15 cellular contexts compared by ENCODE assay signal in the genomic region with DNA sequence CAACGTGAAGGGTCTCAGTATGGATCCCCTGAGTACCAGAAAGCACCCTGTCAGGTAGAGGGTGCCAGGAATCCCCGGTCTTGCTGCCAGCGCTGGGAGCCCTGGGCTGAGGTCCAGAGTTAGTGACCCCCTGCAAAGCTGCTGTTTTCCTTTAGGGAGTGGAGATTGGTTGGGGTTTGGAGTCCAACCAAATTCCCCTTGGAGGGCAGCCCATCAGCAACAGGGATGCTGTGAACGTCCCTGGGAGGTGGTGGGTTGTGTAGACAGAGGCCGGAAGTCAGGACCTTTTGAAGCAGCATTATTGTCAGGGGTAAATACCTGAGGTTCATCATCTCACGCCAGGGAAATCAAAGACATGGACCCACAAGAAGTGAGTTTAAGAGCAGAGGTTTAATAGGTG.
A peak's percentile ranks its signal among the peaks of the same experiment; 100 is the strongest.
DNase-seq lines count a peak whose midpoint lies in the region; ATAC-seq, FAIRE-seq and TF ChIP-seq lines count a peak whose summit lies in the region.
"Had no signal": no experiment of that assay in that cellular context is flagged by ENCODE, and none has a peak within 500 bp of the region (broad histone marks: within the 10 kb centered on the region; RNA-seq: fewer than 3 reads in every experiment).

No MANE protein-coding gene starts in this region.

- H3K9me3 ChIP-seq in sigmoid colon (no peaks in the 10 kb centered on the region), PC-9 (ENCODE audit: insufficient read depth, low read depth) (no peaks in the 10 kb centered on the region)
- H3K9me3 ChIP-seq: BE2C had no signal

- no peak for TF ChIP-seq POLR2A in sigmoid colon (IDR thresholded peaks at IDR 0.05)

- H3K79me2 ChIP-seq in PC-9 (ENCODE audit: low read depth) = no peaks in the 10 kb centered on the region

- peak; percentile 79; the same call in 1 of the 2 replicates for TF ChIP-seq EP300 in Ishikawa (IDR thresholded peaks at IDR 0.05; ENCODE audit: borderline replicate concordance)
- TF ChIP-seq EP300 in sigmoid colon (IDR thresholded peaks at IDR 0.05) = no peak

- H3K36me3 ChIP-seq in sigmoid colon (no peaks in the 10 kb centered on the region), PC-9 (ENCODE audit: low read depth) (no peaks in the 10 kb centered on the region)
- H3K36me3 ChIP-seq: BE2C had no signal

- no peak for FAIRE-seq in GM19239 (lab: Jason Lieb, UNC)
- FAIRE-seq: HepG2 had no signal

- H3F3A ChIP-seq in PC-9 (ENCODE audit: insufficient read depth, low read depth) = no peaks in the 10 kb centered on the region

- TF ChIP-seq CTCF in astrocyte of the cerebellum (IDR thresholded peaks at IDR 0.05; ENCODE audit: low read depth, low read length, missing control alignments) (no peak), sigmoid colon (IDR thresholded peaks at IDR 0.05) (no peak), PC-9 (conservative IDR thresholded peaks at IDR 0.05) (no peak)

- WGBS in sigmoid colon, 2 donors = 30 to 67% methylated on average over 6 of the region's 6 CpGs

- CTCF ChIA-PET in PC-9 (lab: Charles Lee) = no interaction called here

- H3K9me2 ChIP-seq in PC-9 (ENCODE audit: insufficient read depth) = no peaks in the 10 kb centered on the region

- TF ChIP-seq RAD21 in Ishikawa (IDR thresholded peaks at IDR 0.05; ENCODE audit: low read depth) = no peak

- no peak overlapping the region for H3K4me3 ChIP-seq in astrocyte of the cerebellum (ENCODE audit: low read depth, low read length)
- H3K4me3 ChIP-seq in sigmoid colon = no peak overlapping the region
- no peak overlapping the region for H3K4me3 ChIP-seq in PC-9

- no peaks in the 10 kb centered on the region for H4K20me1 ChIP-seq in PC-9 (ENCODE audit: insufficient read depth)

- H3K27me3 ChIP-seq in sigmoid colon (peaks cover 0 to 6% (median 0%) of the 10 kb centered on the region in 3 donors), PC-9 (ENCODE audit: insufficient read depth, low read depth) (peaks cover 31% of the 10 kb centered on the region)
- H3K27me3 ChIP-seq: BE2C had no signal

- DNase-seq in astrocyte of the cerebellum (ENCODE audit: low read depth) (peak; percentile 40), kidney tubule cell (ENCODE audit: low spot score) (peak; percentile 9), sigmoid colon (peak; percentile 17), PC-9 (no peak), GM19239 (ENCODE audit: insufficient read length, low spot score) (no peak)
- DNase-seq: BE2C; CD4-positive, alpha-beta memory T cell; H7; NCI-H1436; NCI-H2029 treated with DMSO at 0.1 percent for 48 hours; NCI-H524; NK-92 treated with Interleukin-12 subunit alpha and Interleukin-12 subunit beta, amount 100 ng/mL, for 24 hours had no signal

- in situ Hi-C loops in astrocyte of the cerebellum (cut with HindIII; ENCODE audit: low sequenced_read_pairs) = no loop called here

- no peak overlapping the region for H3K27ac ChIP-seq in sigmoid colon
- no peak overlapping the region for H3K27ac ChIP-seq in PC-9

- no TSS peak for BruUV-seq in PC-9 (replicated peaks; lab: Mats Ljungman, UMichigan)

- intact Hi-C loops in sigmoid colon (cut with DNase I) = no loop called here
- intact Hi-C loops in PC-9 (cut with micrococcal nuclease; ENCODE audit: unreplicated experiment) = no loop called here

- no peaks in the 10 kb centered on the region for H3K4me1 ChIP-seq in sigmoid colon
- H3K4me1 ChIP-seq in PC-9 (replicated peaks; ENCODE audit: insufficient read depth) = no peaks in the 10 kb centered on the region
- H3K4me1 ChIP-seq: BE2C had no signal

- no peak overlapping the region for H3K4me2 ChIP-seq in PC-9

- H2AFZ ChIP-seq in PC-9 = no peak overlapping the region

- POLR2A ChIA-PET in PC-9 (lab: Charles Lee; ENCODE audit: unreplicated experiment) = no interaction called here

- ATAC-seq in GM21515 (IDR thresholded peaks at IDR 0.05; ENCODE audit: unreplicated experiment) = no peak
- ATAC-seq: HepG2 had no signal

TF ChIP-seq in Ishikawa, 13 proteins besides CTCF, POLR2A, EP300 and RAD21:
- TF ChIP-seq TEAD4 (IDR thresholded peaks at IDR 0.05) (peak; percentile 32; the same call in 1 of the 2 replicates), NFIC (IDR thresholded peaks at IDR 0.05) (peak; percentile 94), EGR1 (IDR thresholded peaks at IDR 0.05) (no peak), CREB1 (IDR thresholded peaks at IDR 0.05; ENCODE audit: low read depth) (no peak), FOXM1 (IDR thresholded peaks at IDR 0.05; ENCODE audit: borderline replicate concordance, low read depth) (peak; percentile 44; the same call in 1 of the 2 replicates), CEBPB (IDR thresholded peaks at IDR 0.05) (no peak), YY1 (IDR thresholded peaks at IDR 0.05; ENCODE audit: low read depth) (no peak), TCF12 (IDR thresholded peaks at IDR 0.05; ENCODE audit: low read depth) (peak; percentile 77), ZBTB7A (IDR thresholded peaks at IDR 0.05; ENCODE audit: low read depth) (no peak), TAF1 (IDR thresholded peaks at IDR 0.05; ENCODE audit: low read depth) (no peak)
- TF ChIP-seq, protein P1, sequence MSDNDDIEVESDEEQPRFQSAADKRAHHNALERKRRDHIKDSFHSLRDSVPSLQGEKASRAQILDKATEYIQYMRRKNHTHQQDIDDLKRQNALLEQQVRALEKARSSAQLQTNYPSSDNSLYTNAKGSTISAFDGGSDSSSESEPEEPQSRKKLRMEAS (IDR thresholded peaks at IDR 0.05) = no peak
- TF ChIP-seq, protein P2, sequence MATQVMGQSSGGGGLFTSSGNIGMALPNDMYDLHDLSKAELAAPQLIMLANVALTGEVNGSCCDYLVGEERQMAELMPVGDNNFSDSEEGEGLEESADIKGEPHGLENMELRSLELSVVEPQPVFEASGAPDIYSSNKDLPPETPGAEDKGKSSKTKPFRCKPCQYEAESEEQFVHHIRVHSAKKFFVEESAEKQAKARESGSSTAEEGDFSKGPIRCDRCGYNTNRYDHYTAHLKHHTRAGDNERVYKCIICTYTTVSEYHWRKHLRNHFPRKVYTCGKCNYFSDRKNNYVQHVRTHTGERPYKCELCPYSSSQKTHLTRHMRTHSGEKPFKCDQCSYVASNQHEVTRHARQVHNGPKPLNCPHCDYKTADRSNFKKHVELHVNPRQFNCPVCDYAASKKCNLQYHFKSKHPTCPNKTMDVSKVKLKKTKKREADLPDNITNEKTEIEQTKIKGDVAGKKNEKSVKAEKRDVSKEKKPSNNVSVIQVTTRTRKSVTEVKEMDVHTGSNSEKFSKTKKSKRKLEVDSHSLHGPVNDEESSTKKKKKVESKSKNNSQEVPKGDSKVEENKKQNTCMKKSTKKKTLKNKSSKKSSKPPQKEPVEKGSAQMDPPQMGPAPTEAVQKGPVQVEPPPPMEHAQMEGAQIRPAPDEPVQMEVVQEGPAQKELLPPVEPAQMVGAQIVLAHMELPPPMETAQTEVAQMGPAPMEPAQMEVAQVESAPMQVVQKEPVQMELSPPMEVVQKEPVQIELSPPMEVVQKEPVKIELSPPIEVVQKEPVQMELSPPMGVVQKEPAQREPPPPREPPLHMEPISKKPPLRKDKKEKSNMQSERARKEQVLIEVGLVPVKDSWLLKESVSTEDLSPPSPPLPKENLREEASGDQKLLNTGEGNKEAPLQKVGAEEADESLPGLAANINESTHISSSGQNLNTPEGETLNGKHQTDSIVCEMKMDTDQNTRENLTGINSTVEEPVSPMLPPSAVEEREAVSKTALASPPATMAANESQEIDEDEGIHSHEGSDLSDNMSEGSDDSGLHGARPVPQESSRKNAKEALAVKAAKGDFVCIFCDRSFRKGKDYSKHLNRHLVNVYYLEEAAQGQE (IDR thresholded peaks at IDR 0.05; ENCODE audit: low read depth) = no peak
- TF ChIP-seq, protein P3, sequence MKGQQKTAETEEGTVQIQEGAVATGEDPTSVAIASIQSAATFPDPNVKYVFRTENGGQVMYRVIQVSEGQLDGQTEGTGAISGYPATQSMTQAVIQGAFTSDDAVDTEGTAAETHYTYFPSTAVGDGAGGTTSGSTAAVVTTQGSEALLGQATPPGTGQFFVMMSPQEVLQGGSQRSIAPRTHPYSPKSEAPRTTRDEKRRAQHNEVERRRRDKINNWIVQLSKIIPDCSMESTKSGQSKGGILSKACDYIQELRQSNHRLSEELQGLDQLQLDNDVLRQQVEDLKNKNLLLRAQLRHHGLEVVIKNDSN (IDR thresholded peaks at IDR 0.05) = no peak

Comparison
In these comparisons a context has a peak if more than half of its experiments do, and no peak if none do; other contexts are left out.
1. DNase-seq: peak in astrocyte of the cerebellum (single experiment), kidney tubule cell (single experiment) and sigmoid colon (single experiment); none in PC-9 (0 of 2) and GM19239 (single experiment).